In genomic region chr12:6716874-6717437, GRCh38 we compare ENCODE assay signal across 21 cellular contexts. TPM values are rescaled to one million over a fixed set of nuclear protein-coding genes. Genes with fewer than 3 reads are reported as not detected.
"Had no signal": no experiment of that assay in that cellular context is flagged by ENCODE, and none has a peak within 500 bp of the region (broad histone marks: within the 10 kb centered on the region; RNA-seq: fewer than 3 reads in every experiment).

No MANE protein-coding gene starts in this region.

- FAIRE-seq: islet of Langerhans, pancreas had no signal

- H3K4me3 ChIP-seq: heart left ventricle, pancreas, psoas muscle, right atrium auricular region had no signal

- H3K27ac Mint-ChIP-seq: activated CD4-positive, alpha-beta memory T cell treated with anti-CD3 and anti-CD28 coated beads for 36 hours; activated naive CD8-positive, alpha-beta T cell treated with anti-CD3 and anti-CD28 coated beads, Interleukin-2, amount 50 U/mL, for 24 hours; activated T-helper 1 cell treated with anti-CD3 and anti-CD28 coated beads, Interleukin-12 subunit alpha, Interleukin-12 subunit beta, Interleukin-2, Interleukin-4 antibody, amounts not matched to agents 30 ng/mL and 10 ng/mL and 1 ng/mL, durations not matched to agents 14 hours and 24 hours and 36 hours; endodermal cell; memory B cell; natural killer cell treated with Interleukin-12 subunit alpha and Interleukin-12 subunit beta and Interleukin-15 and Interleukin-18, amount 100 ng/mL, for 72 hours; T-helper 1 cell treated with Interleukin-12 subunit alpha and Interleukin-12 subunit beta and Interleukin-4 antibody, amounts not matched to agents 30 μg/mL and 1 μg/mL, for 36 hours had no signal

- H3K4me3 Mint-ChIP-seq: activated CD4-positive, alpha-beta memory T cell treated with anti-CD3 and anti-CD28 coated beads for 36 hours; activated naive CD8-positive, alpha-beta T cell treated with anti-CD3 and anti-CD28 coated beads, Interleukin-2, amount 50 U/mL, for 24 hours; activated T-helper 1 cell treated with anti-CD3 and anti-CD28 coated beads, Interleukin-12 subunit alpha, Interleukin-12 subunit beta, Interleukin-2, Interleukin-4 antibody, amounts not matched to agents 30 ng/mL and 10 ng/mL and 1 ng/mL, durations not matched to agents 14 hours and 24 hours and 36 hours; endodermal cell; memory B cell; natural killer cell treated with Interleukin-12 subunit alpha and Interleukin-12 subunit beta and Interleukin-15 and Interleukin-18, amount 100 ng/mL, for 72 hours; T-helper 1 cell treated with Interleukin-12 subunit alpha and Interleukin-12 subunit beta and Interleukin-4 antibody, amounts not matched to agents 30 μg/mL and 1 μg/mL, for 36 hours had no signal

- DNase-seq: activated CD4-positive, alpha-beta memory T cell treated with anti-CD3 and anti-CD28 coated beads for 36 hours; activated CD4-positive, alpha-beta T cell treated with anti-CD3 and anti-CD28 coated beads for 48 hours; activated gamma-delta T cell; activated naive CD4-positive, alpha-beta T cell treated with anti-CD3 and anti-CD28 coated beads, Interleukin-2, amount 50 U/mL, for 16 hours; activated naive CD8-positive, alpha-beta T cell treated with anti-CD3 and anti-CD28 coated beads, Interleukin-2, amount 50 U/mL, for 24 hours; cortex of kidney; endodermal cell; heart left ventricle; left ventricle myocardium superior; pancreas; psoas muscle; stimulated activated CD4-positive, alpha-beta T cell treated with anti-CD3 and anti-CD28 coated beads, Interleukin-4, amount 100 ng/mL, for 24 hours; stimulated activated naive CD4-positive, alpha-beta T cell treated with Interleukin-2 at 50 U/mL for 16 hours had no signal

- H3K9me3 ChIP-seq: heart left ventricle, pancreas, psoas muscle, right atrium auricular region had no signal

- H3K36me3 ChIP-seq: heart left ventricle, pancreas, right atrium auricular region had no signal

- H3K4me1 Mint-ChIP-seq: activated naive CD8-positive, alpha-beta T cell treated with anti-CD3 and anti-CD28 coated beads, Interleukin-2, amount 50 U/mL, for 24 hours; memory B cell had no signal

- ATAC-seq: activated naive CD8-positive, alpha-beta T cell treated with anti-CD3 and anti-CD28 coated beads, Interleukin-2, amount 50 U/mL, for 24 hours; heart left ventricle; left ventricle myocardium superior; natural killer cell treated with Interleukin-12 subunit alpha and Interleukin-12 subunit beta and Interleukin-15 and Interleukin-18, amount 100 ng/mL, for 72 hours; pancreas; psoas muscle had no signal

- H3K27me3 ChIP-seq: pancreas, right atrium auricular region had no signal

- H3K4me1 ChIP-seq: heart left ventricle, pancreas, psoas muscle, right atrium auricular region had no signal

- H3K27me3 Mint-ChIP-seq: activated naive CD8-positive, alpha-beta T cell treated with anti-CD3 and anti-CD28 coated beads, Interleukin-2, amount 50 U/mL, for 24 hours had no signal

- H3K36me3 Mint-ChIP-seq: activated CD4-positive, alpha-beta memory T cell treated with anti-CD3 and anti-CD28 coated beads for 36 hours; memory B cell; natural killer cell treated with Interleukin-12 subunit alpha and Interleukin-12 subunit beta and Interleukin-15 and Interleukin-18, amount 100 ng/mL, for 72 hours had no signal

- H3K27ac ChIP-seq: epithelial cell of prostate, heart left ventricle, pancreas, psoas muscle, right atrium auricular region had no signal

- H3K9me3 Mint-ChIP-seq: activated CD4-positive, alpha-beta memory T cell treated with anti-CD3 and anti-CD28 coated beads for 36 hours; activated naive CD8-positive, alpha-beta T cell treated with anti-CD3 and anti-CD28 coated beads, Interleukin-2, amount 50 U/mL, for 24 hours; activated T-helper 1 cell treated with anti-CD3 and anti-CD28 coated beads, Interleukin-12 subunit alpha, Interleukin-12 subunit beta, Interleukin-2, Interleukin-4 antibody, amounts not matched to agents 30 ng/mL and 10 ng/mL and 1 ng/mL, durations not matched to agents 14 hours and 24 hours and 36 hours; memory B cell; natural killer cell treated with Interleukin-12 subunit alpha and Interleukin-12 subunit beta and Interleukin-15 and Interleukin-18, amount 100 ng/mL, for 72 hours; T-helper 1 cell treated with Interleukin-12 subunit alpha and Interleukin-12 subunit beta and Interleukin-4 antibody, amounts not matched to agents 30 μg/mL and 1 μg/mL, for 36 hours had no signal

RNA-seq across cellular contexts. Expression of gene PIANP, which starts 16.3 kb away (rescaled TPM):
- total RNA-seq: fibroblast of villous mesenchyme, right atrium auricular region had no signal
